1 cellular context compared by ENCODE assay signal in genomic region chr9:134328341-134328840, GRCh38.
TF ChIP-seq lines count a peak whose summit lies in the region.

No MANE protein-coding gene starts in this region.

TF ChIP-seq in HepG2, 621 proteins besides CTCF, POLR2A, EP300 and RAD21 (continued from another document and continues in another):
- no peak for TF ChIP-seq ZNF644 (CRISPR knock-in tag; IDR thresholded peaks at IDR 0.05; ENCODE audit: low read depth)
- TF ChIP-seq NFKBIZ (CRISPR knock-in tag; IDR thresholded peaks at IDR 0.05) = no peak; the same call in 1 of the 2 replicates
- no peak for TF ChIP-seq KLF12 (CRISPR knock-in tag; IDR thresholded peaks at IDR 0.05; ENCODE audit: borderline replicate concordance)
- TF ChIP-seq SETDB1 (CRISPR knock-in tag; IDR thresholded peaks at IDR 0.05; ENCODE audit: borderline replicate concordance) = no peak
- no peak for TF ChIP-seq KAT8 (CRISPR knock-in tag; IDR thresholded peaks at IDR 0.05)
- TF ChIP-seq, protein P1, sequence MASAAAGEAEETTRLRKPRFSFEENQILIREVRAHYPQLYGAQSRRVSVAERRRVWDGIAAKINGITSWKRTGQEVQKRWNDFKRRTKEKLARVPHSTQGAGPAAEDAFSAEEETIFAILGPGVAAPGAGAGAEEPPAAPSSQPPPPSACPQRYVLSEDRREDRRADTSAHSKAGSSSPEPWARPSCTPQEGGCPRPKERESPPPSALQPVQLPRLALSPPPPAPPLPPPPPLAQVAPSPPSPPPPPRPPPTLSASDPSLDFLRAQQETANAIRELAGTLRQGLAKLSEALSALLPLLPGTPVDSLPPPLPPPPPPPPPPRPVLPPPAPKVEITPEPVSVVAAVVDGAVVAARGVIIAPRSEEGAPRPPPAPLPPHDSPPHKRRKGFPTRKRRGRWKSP (CRISPR knock-in tag; IDR thresholded peaks at IDR 0.05) = no peak; the same call in 1 of the 2 replicates
- no peak for TF ChIP-seq NFKB2 (CRISPR knock-in tag; IDR thresholded peaks at IDR 0.05; ENCODE audit: borderline replicate concordance)
- peak; percentile 45; the same call in 1 of the 2 replicates for TF ChIP-seq POLR2AphosphoS5 (IDR thresholded peaks at IDR 0.05; ENCODE audit: low read depth, low read length)
- TF ChIP-seq ZNF34 (CRISPR knock-in tag; IDR thresholded peaks at IDR 0.05; ENCODE audit: borderline replicate concordance) = no peak
- no peak for TF ChIP-seq ZNF777 (CRISPR knock-in tag; IDR thresholded peaks at IDR 0.05)
- no peak for TF ChIP-seq NFRKB (IDR thresholded peaks at IDR 0.05)
- no peak for TF ChIP-seq ZNF143 (CRISPR knock-in tag; IDR thresholded peaks at IDR 0.05)
- TF ChIP-seq, protein P2, sequence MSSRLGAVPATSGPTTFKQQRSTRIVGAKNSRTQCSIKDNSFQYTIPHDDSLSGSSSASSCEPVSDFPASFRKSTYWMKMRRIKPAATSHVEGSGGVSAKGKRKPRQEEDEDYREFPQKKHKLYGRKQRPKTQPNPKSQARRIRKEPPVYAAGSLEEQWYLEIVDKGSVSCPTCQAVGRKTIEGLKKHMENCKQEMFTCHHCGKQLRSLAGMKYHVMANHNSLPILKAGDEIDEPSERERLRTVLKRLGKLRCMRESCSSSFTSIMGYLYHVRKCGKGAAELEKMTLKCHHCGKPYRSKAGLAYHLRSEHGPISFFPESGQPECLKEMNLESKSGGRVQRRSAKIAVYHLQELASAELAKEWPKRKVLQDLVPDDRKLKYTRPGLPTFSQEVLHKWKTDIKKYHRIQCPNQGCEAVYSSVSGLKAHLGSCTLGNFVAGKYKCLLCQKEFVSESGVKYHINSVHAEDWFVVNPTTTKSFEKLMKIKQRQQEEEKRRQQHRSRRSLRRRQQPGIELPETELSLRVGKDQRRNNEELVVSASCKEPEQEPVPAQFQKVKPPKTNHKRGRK (CRISPR knock-in tag; IDR thresholded peaks at IDR 0.05) = no peak
- TF ChIP-seq RBAK (CRISPR knock-in tag; IDR thresholded peaks at IDR 0.05) = no peak
- TF ChIP-seq HMG20A (CRISPR knock-in tag; IDR thresholded peaks at IDR 0.05; ENCODE audit: borderline replicate concordance) = peak; percentile 20; the same call in 1 of the 2 replicates
- TF ChIP-seq DZIP1 (CRISPR knock-in tag; IDR thresholded peaks at IDR 0.05) = no peak
- peak; percentile 51; the same call in 1 of the 2 replicates for TF ChIP-seq AHDC1 (CRISPR knock-in tag; IDR thresholded peaks at IDR 0.05; ENCODE audit: borderline replicate concordance)
- TF ChIP-seq ZNF878 (CRISPR knock-in tag; IDR thresholded peaks at IDR 0.05) = no peak
- TF ChIP-seq, protein P3, sequence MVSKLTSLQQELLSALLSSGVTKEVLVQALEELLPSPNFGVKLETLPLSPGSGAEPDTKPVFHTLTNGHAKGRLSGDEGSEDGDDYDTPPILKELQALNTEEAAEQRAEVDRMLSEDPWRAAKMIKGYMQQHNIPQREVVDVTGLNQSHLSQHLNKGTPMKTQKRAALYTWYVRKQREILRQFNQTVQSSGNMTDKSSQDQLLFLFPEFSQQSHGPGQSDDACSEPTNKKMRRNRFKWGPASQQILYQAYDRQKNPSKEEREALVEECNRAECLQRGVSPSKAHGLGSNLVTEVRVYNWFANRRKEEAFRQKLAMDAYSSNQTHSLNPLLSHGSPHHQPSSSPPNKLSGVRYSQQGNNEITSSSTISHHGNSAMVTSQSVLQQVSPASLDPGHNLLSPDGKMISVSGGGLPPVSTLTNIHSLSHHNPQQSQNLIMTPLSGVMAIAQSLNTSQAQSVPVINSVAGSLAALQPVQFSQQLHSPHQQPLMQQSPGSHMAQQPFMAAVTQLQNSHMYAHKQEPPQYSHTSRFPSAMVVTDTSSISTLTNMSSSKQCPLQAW (CRISPR knock-in tag; IDR thresholded peaks at IDR 0.05) = no peak
- TF ChIP-seq PRPF4 (IDR thresholded peaks at IDR 0.05; ENCODE audit: low read depth, low read length, poor library complexity, severe bottlenecking) = no peak
- no peak for TF ChIP-seq HOXA9 (CRISPR knock-in tag; IDR thresholded peaks at IDR 0.05; ENCODE audit: borderline replicate concordance)
- TF ChIP-seq ZNF775 (CRISPR knock-in tag; IDR thresholded peaks at IDR 0.05; ENCODE audit: borderline replicate concordance) = no peak
- no peak for TF ChIP-seq ZNF629 (CRISPR knock-in tag; conservative IDR thresholded peaks at IDR 0.05)
- no peak for TF ChIP-seq ZNF891 (CRISPR knock-in tag; IDR thresholded peaks at IDR 0.05)
- TF ChIP-seq RARA (CRISPR knock-in tag; IDR thresholded peaks at IDR 0.05) = peak; percentile 53
- no peak for TF ChIP-seq SUZ12 (IDR thresholded peaks at IDR 0.05; ENCODE audit: low read depth, low read length)
- TF ChIP-seq ZNF558 (CRISPR knock-in tag; IDR thresholded peaks at IDR 0.05; ENCODE audit: borderline replicate concordance) = 0 out of 2 replicates have a peak, but pooled peaks have one; percentile 38
- no peak for TF ChIP-seq ZNF850 (CRISPR knock-in tag; conservative IDR thresholded peaks at IDR 0.05)
- no peak for TF ChIP-seq CEBPG (CRISPR knock-in tag; IDR thresholded peaks at IDR 0.05)
- TF ChIP-seq ZNF264 (CRISPR knock-in tag; IDR thresholded peaks at IDR 0.05) = no peak
- TF ChIP-seq, protein P4, sequence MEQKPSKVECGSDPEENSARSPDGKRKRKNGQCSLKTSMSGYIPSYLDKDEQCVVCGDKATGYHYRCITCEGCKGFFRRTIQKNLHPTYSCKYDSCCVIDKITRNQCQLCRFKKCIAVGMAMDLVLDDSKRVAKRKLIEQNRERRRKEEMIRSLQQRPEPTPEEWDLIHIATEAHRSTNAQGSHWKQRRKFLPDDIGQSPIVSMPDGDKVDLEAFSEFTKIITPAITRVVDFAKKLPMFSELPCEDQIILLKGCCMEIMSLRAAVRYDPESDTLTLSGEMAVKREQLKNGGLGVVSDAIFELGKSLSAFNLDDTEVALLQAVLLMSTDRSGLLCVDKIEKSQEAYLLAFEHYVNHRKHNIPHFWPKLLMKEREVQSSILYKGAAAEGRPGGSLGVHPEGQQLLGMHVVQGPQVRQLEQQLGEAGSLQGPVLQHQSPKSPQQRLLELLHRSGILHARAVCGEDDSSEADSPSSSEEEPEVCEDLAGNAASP (CRISPR knock-in tag; IDR thresholded peaks at IDR 0.05; ENCODE audit: borderline replicate concordance) = no peak
- TF ChIP-seq, protein P5, sequence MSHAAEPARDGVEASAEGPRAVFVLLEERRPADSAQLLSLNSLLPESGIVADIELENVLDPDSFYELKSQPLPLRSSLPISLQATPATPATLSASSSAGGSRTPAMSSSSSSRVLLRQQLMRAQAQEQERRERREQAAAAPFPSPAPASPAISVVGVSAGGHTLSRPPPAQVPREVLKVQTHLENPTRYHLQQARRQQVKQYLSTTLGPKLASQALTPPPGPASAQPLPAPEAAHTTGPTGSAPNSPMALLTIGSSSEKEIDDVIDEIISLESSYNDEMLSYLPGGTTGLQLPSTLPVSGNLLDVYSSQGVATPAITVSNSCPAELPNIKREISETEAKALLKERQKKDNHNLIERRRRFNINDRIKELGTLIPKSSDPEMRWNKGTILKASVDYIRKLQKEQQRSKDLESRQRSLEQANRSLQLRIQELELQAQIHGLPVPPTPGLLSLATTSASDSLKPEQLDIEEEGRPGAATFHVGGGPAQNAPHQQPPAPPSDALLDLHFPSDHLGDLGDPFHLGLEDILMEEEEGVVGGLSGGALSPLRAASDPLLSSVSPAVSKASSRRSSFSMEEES (CRISPR knock-in tag; IDR thresholded peaks at IDR 0.05) = peak; percentile 79; the same call in 1 of the 2 replicates
- no peak for TF ChIP-seq SRSF9 (IDR thresholded peaks at IDR 0.05; ENCODE audit: borderline replicate concordance, insufficient read depth, low read depth, low read length, poor library complexity, severe bottlenecking)
- TF ChIP-seq REST (IDR thresholded peaks at IDR 0.05; ENCODE audit: borderline replicate concordance in 1 of 2, low read depth in 1 of 2, low read length in 2 of 2) = no peak
- TF ChIP-seq GFI1 (CRISPR knock-in tag; IDR thresholded peaks at IDR 0.05; ENCODE audit: borderline replicate concordance) = peak; percentile 82; the same call in 1 of the 2 replicates
